ENCODE assay signal across 8 cellular contexts in the genomic region with DNA sequence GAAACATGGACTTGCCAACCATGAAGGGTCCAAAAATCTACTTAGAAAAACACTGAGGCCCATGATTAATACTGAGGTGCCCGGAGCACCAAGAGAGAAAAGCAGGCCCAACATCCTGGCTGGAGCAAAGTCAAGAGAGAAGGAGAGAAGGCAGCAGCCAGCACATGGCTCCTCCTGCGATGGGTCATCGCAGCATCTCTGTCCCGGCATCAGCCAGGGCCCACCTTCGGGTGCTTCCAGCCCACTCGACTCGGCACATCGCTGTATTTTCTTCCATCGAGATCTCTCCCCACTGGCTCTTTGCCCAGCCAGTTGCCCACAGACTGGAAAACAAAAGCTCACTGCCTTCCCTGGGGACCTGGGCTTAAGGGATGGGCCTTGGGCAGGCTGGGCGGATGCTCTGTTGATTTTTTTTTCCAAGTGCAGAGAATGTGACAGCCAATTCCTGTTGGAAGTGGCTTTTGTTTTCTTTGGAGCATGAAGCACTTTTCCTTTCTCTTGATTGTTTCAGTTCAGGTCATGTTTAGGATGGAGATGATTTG. TPM values are rescaled to one million over a fixed set of nuclear protein-coding genes. Genes with fewer than 3 reads are reported as not detected.
DNase-seq lines count a peak whose midpoint lies in the region; ATAC-seq, FAIRE-seq and TF ChIP-seq lines count a peak whose summit lies in the region.

No MANE protein-coding gene starts in this region.

- H3K4me1 Mint-ChIP-seq in type B pancreatic cell (ENCODE audit: unreplicated experiment): peaks cover 17% of the 10 kb centered on the region

- TF ChIP-seq POLR2A in endothelial cell of umbilical vein (IDR thresholded peaks at IDR 0.05; ENCODE audit: low read depth, low read length): no peak

- H2AFZ ChIP-seq in endothelial cell of umbilical vein (ENCODE audit: low read depth, low read length) (peak overlapping the region; percentile 1), osteoblast (ENCODE audit: low read length) (peak overlapping the region; percentile 79)

- no peaks in the 10 kb centered on the region for H3K9me3 ChIP-seq in endothelial cell of umbilical vein (replicated peaks; ENCODE audit: control insufficient read depth, insufficient read depth, low read length)
- no peaks in the 10 kb centered on the region for H3K9me3 ChIP-seq in osteoblast (ENCODE audit: low read depth, low read length)

- intact Hi-C loops in endothelial cell of umbilical vein (cut with micrococcal nuclease): loop anchor here (1.0 to 2.0 kb wide), 5 partner anchors 48 to 86 kb away; a partner anchor contains a TSS

- H3K4me1 ChIP-seq in endothelial cell of umbilical vein (ENCODE audit: control insufficient read depth, extremely low read depth, insufficient read depth, low read length): peaks cover 26% of the 10 kb centered on the region
- peaks cover 19% of the 10 kb centered on the region for H3K4me1 ChIP-seq in osteoblast (ENCODE audit: insufficient read depth, low read length)

- no peaks in the 10 kb centered on the region for H3K9me3 Mint-ChIP-seq in type B pancreatic cell

- no peak for ATAC-seq in GM18873 (IDR thresholded peaks at IDR 0.05; ENCODE audit: low FRiP score, unreplicated experiment)

- no peak overlapping the region for H3K27ac Mint-ChIP-seq in type B pancreatic cell

- POLR2A ChIA-PET in endothelial cell of umbilical vein (lab: Charles Lee): interaction anchor here (1.1 kb wide), 1 partner anchor 86 kb away, joined by 3 read pairs; no protein-coding TSS in a partner anchor

- H4K20me1 ChIP-seq in endothelial cell of umbilical vein (replicated peaks; ENCODE audit: control insufficient read depth, extremely low read depth, insufficient read depth, low read length) (no peaks in the 10 kb centered on the region), osteoblast (ENCODE audit: insufficient read depth, low read length) (no peaks in the 10 kb centered on the region)

- no peaks in the 10 kb centered on the region for H3K27me3 ChIP-seq in endothelial cell of umbilical vein (ENCODE audit: control insufficient read depth in 2 of 2, insufficient read depth in 2 of 2, low read length in 2 of 2)
- H3K27me3 ChIP-seq in osteoblast (ENCODE audit: insufficient read depth, low read length): no peaks in the 10 kb centered on the region

- TF ChIP-seq CTCF in endothelial cell of umbilical vein (IDR thresholded peaks at IDR 0.05; ENCODE audit: extremely low read depth in 1 of 2, insufficient read depth in 1 of 2, low read depth in 1 of 2, low read length in 2 of 2) (no peak), osteoblast (IDR thresholded peaks at IDR 0.05; ENCODE audit: extremely low read depth, low read depth, low read length) (no peak), type B pancreatic cell (conservative IDR thresholded peaks at IDR 0.05) (no peak)

- no peaks in the 10 kb centered on the region for H3K27me3 Mint-ChIP-seq in type B pancreatic cell

- CTCF ChIA-PET in endothelial cell of umbilical vein (lab: Charles Lee): interaction anchor here (1.0 to 3.4 kb wide), 8 partner anchors 14 to 137 kb away, joined by 3 to 26 read pairs (median 6); no protein-coding TSS in a partner anchor

- BruUV-seq in endothelial cell of umbilical vein (replicated peaks; lab: Mats Ljungman, UMichigan): TSS peak; percentile 60

- H3K36me3 ChIP-seq in endothelial cell of umbilical vein (ENCODE audit: control insufficient read depth in 2 of 2, extremely low read depth in 1 of 2, insufficient read depth in 2 of 2, low read length in 2 of 2): no peaks in the 10 kb centered on the region
- no peaks in the 10 kb centered on the region for H3K36me3 ChIP-seq in osteoblast (ENCODE audit: insufficient read depth, low read length)

- peaks cover 3% of the 10 kb centered on the region for H3K36me3 Mint-ChIP-seq in type B pancreatic cell

- H3K79me2 ChIP-seq in endothelial cell of umbilical vein (ENCODE audit: control insufficient read depth, insufficient read depth, low read length) (no peaks in the 10 kb centered on the region), osteoblast (ENCODE audit: insufficient read depth, low read length) (no peaks in the 10 kb centered on the region)

- no peaks in the 10 kb centered on the region for H3K9me1 ChIP-seq in endothelial cell of umbilical vein (replicated peaks; ENCODE audit: control insufficient read depth, extremely low read depth, insufficient read depth, low read length)

- peak overlapping the region; percentile 3 for H3K4me2 ChIP-seq in endothelial cell of umbilical vein (ENCODE audit: insufficient read depth, low read length)
- H3K4me2 ChIP-seq in osteoblast (ENCODE audit: insufficient read depth, low read length): peak overlapping the region; percentile 66

- no peak overlapping the region for H3K4me3 ChIP-seq in endothelial cell of umbilical vein (replicated peaks in 1 of 3; ENCODE audit: insufficient read depth in 1 of 3, low read depth in 1 of 3, low read length in 3 of 3)
- peak overlapping the region; percentile 48 for H3K4me3 ChIP-seq in osteoblast (ENCODE audit: insufficient read depth, low read length)

- peak overlapping the region; percentile 78 for H3K27ac ChIP-seq in endothelial cell of umbilical vein (ENCODE audit: insufficient read depth, low read depth, low read length)
- peak overlapping the region; percentile 73 for H3K27ac ChIP-seq in osteoblast (ENCODE audit: low read depth, low read length)

- peak overlapping the region; percentile 53 for H3K9ac ChIP-seq in endothelial cell of umbilical vein (replicated peaks; ENCODE audit: extremely low read depth, insufficient read depth, low read length)

- no peak for FAIRE-seq in endothelial cell of umbilical vein (lab: Jason Lieb, UNC)

- H3K4me3 Mint-ChIP-seq in type B pancreatic cell: no peak overlapping the region

- dilution Hi-C loops in endothelial cell of umbilical vein (cut with MboI; ENCODE audit: extremely low pct_ligation_motif_present, low sequenced_read_pairs): no loop called here

- DNase-seq in AG20443 (ENCODE audit: low spot score): peak; percentile 73
- peak; percentile 5 for DNase-seq in NCI-H2196 treated with DMSO at 0.1 percent for 48 hours (lab: John Stamatoyannopoulos, UW; ENCODE audit: unreplicated experiment)
- peak; percentile 97 for DNase-seq in endothelial cell of umbilical vein (ENCODE audit: low read depth, low spot score)
- peak; percentile 91 for DNase-seq in osteoblast (ENCODE audit: insufficient read length, low spot score, missing footprints)
- DNase-seq in type B pancreatic cell (ENCODE audit: extremely low spot score, unreplicated experiment): no peak
- no peak for DNase-seq in OCI-M1 (lab: John Stamatoyannopoulos, UW)
- DNase-seq in NCI-H2029 treated with DMSO at 0.1 percent for 48 hours (lab: John Stamatoyannopoulos, UW): no peak

TF ChIP-seq in endothelial cell of umbilical vein, 7 proteins besides CTCF, POLR2A, EP300 and RAD21:
- TF ChIP-seq GATA2 (IDR thresholded peaks at IDR 0.05; ENCODE audit: insufficient read depth, insufficient read length, low read depth, low read length) (peak; percentile 31), FOS (IDR thresholded peaks at IDR 0.05; ENCODE audit: borderline replicate concordance, insufficient read depth, low read length) (peak; percentile 23), JUN (IDR thresholded peaks at IDR 0.05; ENCODE audit: borderline replicate concordance, insufficient read depth, insufficient read length, low read depth) (no peak), EZH2 (IDR thresholded peaks at IDR 0.05; ENCODE audit: borderline replicate concordance, low read depth, low read length, severe bottlenecking) (no peak), MYC (IDR thresholded peaks at IDR 0.05; ENCODE audit: low read depth, low read length) (no peak), POLR2AphosphoS5 (IDR thresholded peaks at IDR 0.05; ENCODE audit: insufficient read depth, low read depth, low read length) (peak; percentile 65)
- TF ChIP-seq, protein P1, sequence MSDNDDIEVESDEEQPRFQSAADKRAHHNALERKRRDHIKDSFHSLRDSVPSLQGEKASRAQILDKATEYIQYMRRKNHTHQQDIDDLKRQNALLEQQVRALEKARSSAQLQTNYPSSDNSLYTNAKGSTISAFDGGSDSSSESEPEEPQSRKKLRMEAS (IDR thresholded peaks at IDR 0.05; ENCODE audit: insufficient read depth, insufficient read length): no peak

RNA-seq across cellular contexts. Expression of a gene that starts 58.1 kb away (rescaled TPM):
- 169 and 176 TPM in 2 replicates for total RNA-seq in endothelial cell of umbilical vein
- polyA plus RNA-seq in endothelial cell of umbilical vein: 173 and 175 TPM in 2 replicates
- polyA plus RNA-seq in endothelial cell of umbilical vein (2011; cell fraction: cytosol; rRNA removed): 160 and 192 TPM in 2 replicates
- polyA plus RNA-seq in endothelial cell of umbilical vein (2011; cell fraction: nucleus; rRNA removed): 92.2 and 94.9 TPM in 2 replicates
- polyA plus RNA-seq in endothelial cell of umbilical vein (2012): 106 and 126 TPM in 2 replicates
- polyA minus RNA-seq in endothelial cell of umbilical vein: 230 and 239 TPM in 2 replicates
- 45.1 TPM for polyA minus RNA-seq in endothelial cell of umbilical vein (2011; cell fraction: cytosol; rRNA and poly(A)+ RNA removed)
- polyA minus RNA-seq in endothelial cell of umbilical vein (2011; cell fraction: nucleus; rRNA and poly(A)+ RNA removed): 57.8 and 76.4 TPM in 2 replicates
- total RNA-seq in osteoblast: 67.7 and 84.0 TPM in 2 replicates
- 91.9 and 104 TPM in 2 replicates for total RNA-seq in type B pancreatic cell (ENCODE audit: low replicate concordance)

Comparison
In these comparisons a context has a peak if more than half of its experiments do, and no peak if none do; other contexts are left out.
1. DNase-seq: peak in AG20443 (single experiment), NCI-H2196 treated with DMSO at 0.1 percent for 48 hours (single experiment), endothelial cell of umbilical vein (single experiment) and osteoblast (single experiment); none in type B pancreatic cell (single experiment), OCI-M1 (single experiment) and NCI-H2029 treated with DMSO at 0.1 percent for 48 hours (single experiment).